ENCODE assay signal across 1 cellular context in the genomic region with DNA sequence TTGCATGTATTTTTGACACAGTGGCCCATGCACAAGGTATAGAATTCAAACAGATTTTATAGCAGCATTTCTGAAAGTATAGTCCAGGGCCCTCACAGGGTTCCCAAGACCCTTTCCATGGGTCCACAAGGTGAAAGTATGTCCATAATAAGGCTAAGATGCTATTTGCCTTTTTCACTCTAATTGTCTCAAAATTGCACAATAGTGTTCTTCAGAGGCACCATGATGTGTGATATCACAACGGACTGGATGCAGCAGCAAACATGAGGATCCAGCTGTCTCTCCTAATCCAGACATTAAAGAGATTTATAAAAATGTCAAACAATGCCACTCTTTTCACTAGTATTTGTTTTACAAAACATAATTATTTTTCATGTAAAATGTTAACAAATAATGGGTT.
TF ChIP-seq lines count a peak whose summit lies in the region.

No MANE protein-coding gene starts in this region.

TF ChIP-seq in IMR-90, 13 proteins besides CTCF, POLR2A, EP300 and RAD21:
- TF ChIP-seq, protein P1, sequence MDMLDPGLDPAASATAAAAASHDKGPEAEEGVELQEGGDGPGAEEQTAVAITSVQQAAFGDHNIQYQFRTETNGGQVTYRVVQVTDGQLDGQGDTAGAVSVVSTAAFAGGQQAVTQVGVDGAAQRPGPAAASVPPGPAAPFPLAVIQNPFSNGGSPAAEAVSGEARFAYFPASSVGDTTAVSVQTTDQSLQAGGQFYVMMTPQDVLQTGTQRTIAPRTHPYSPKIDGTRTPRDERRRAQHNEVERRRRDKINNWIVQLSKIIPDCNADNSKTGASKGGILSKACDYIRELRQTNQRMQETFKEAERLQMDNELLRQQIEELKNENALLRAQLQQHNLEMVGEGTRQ (IDR thresholded peaks at IDR 0.05; ENCODE audit: low read depth, low read length): no peak
- TF ChIP-seq CEBPB (IDR thresholded peaks at IDR 0.05; ENCODE audit: low read depth, low read length): peak; percentile 77
TF ChIP-seq in IMR-90: peak in this region for 1.
